Comparison of ENCODE assay signal across 8 cellular contexts in the genomic region with DNA sequence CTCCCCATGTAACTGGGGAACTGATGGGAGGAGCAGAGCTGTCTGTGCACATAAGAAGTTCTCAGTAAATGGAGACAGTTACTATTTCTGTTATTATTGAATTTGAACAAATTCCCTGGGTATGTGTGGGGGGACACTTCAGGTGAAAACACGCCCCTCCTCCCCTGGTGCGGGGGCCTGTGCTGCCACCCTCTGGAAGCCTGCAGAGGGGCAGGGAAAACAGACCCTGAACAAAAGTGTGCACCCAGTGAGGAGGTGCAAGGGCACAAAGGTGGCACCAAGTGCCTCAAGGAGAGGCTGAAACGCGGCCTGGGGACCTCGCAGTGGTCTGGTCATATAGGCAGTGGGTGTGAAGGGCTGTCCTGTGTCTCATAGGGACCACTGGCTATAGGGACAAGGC. TPM values are rescaled to one million over a fixed set of nuclear protein-coding genes. Genes with fewer than 3 reads are reported as not detected.
A peak's percentile ranks its signal among the peaks of the same experiment; 100 is the strongest.
DNase-seq lines count a peak whose midpoint lies in the region; ATAC-seq and TF ChIP-seq lines count a peak whose summit lies in the region.

No MANE protein-coding gene starts in this region.

- H3K9me3 Mint-ChIP-seq in activated CD4-positive, alpha-beta T cell treated with anti-CD3 and anti-CD28 coated beads for 36 hours (ENCODE audit: low read depth): no peaks in the 10 kb centered on the region

- no peak overlapping the region for H3K4me3 Mint-ChIP-seq in activated CD4-positive, alpha-beta T cell treated with anti-CD3 and anti-CD28 coated beads for 36 hours

- CTCF ChIA-PET in activated CD4-positive, alpha-beta T cell treated with anti-CD3 and anti-CD28 coated beads for 36 hours (lab: Charles Lee): interaction anchor here (1.2 kb wide), 1 partner anchor 229 kb away, joined by 3 read pairs; no protein-coding TSS in a partner anchor

- DNase-seq in activated CD4-positive, alpha-beta T cell treated with anti-CD3 and anti-CD28 coated beads for 36 hours: peak; percentile 24
- no peak for DNase-seq in activated CD4-positive, alpha-beta T cell treated with anti-CD3 and anti-CD28 coated beads, Interleukin-2, amount 50 U/mL, for 48 hours
- no peak for DNase-seq in epithelial cell of esophagus (ENCODE audit: low read depth)
- DNase-seq in retinal pigment epithelial cell (ENCODE audit: low read depth): no peak
- DNase-seq in NCI-H1092 (lab: John Stamatoyannopoulos, UW): no peak
- no peak for DNase-seq in central memory CD4-positive, alpha-beta T cell
- no peak for DNase-seq in stimulated activated CD4-positive, alpha-beta T cell treated with anti-CD3 and anti-CD28 coated beads, Interleukin-15, amount 100 ng/mL, for 24 hours

- H3K27ac ChIP-seq in OCI-LY3 (ENCODE audit: low read length): no peak overlapping the region

- H3K4me2 ChIP-seq in OCI-LY3 (ENCODE audit: low read length): no peak overlapping the region

- H3K27ac Mint-ChIP-seq in activated CD4-positive, alpha-beta T cell treated with anti-CD3 and anti-CD28 coated beads for 36 hours: no peak overlapping the region

- peaks cover 78% of the 10 kb centered on the region for H3K79me2 ChIP-seq in OCI-LY3 (ENCODE audit: low read length)

- H4K20me1 ChIP-seq in OCI-LY3 (ENCODE audit: insufficient read depth, low read length): peaks cover 45% of the 10 kb centered on the region

- peaks cover 29% of the 10 kb centered on the region for H3K4me1 ChIP-seq in OCI-LY3 (ENCODE audit: low read length)

- H3K36me3 ChIP-seq in OCI-LY3 (replicated peaks; ENCODE audit: low read depth, low read length): peaks cover 60% of the 10 kb centered on the region

- no peak overlapping the region for H2AFZ ChIP-seq in OCI-LY3 (ENCODE audit: low read depth, low read length)

- intact Hi-C loops in activated CD4-positive, alpha-beta T cell treated with anti-CD3 and anti-CD28 coated beads for 36 hours (cut with DNase I, micrococcal nuclease): no loop called here

- H3K9ac ChIP-seq in OCI-LY3 (ENCODE audit: low read length): no peak overlapping the region

- peak; percentile 39; the same call in 1 of the 2 replicates for TF ChIP-seq CTCF in OCI-LY3 (IDR thresholded peaks at IDR 0.05; ENCODE audit: low read depth, low read length)
- peak; percentile 11 for TF ChIP-seq CTCF in epithelial cell of esophagus (IDR thresholded peaks at IDR 0.05; ENCODE audit: insufficient read depth, low read depth, low read length, missing control alignments)
- TF ChIP-seq CTCF in retinal pigment epithelial cell (conservative IDR thresholded peaks at IDR 0.05; ENCODE audit: low read depth, low read length): peak; percentile 41

- no peaks in the 10 kb centered on the region for H3K27me3 Mint-ChIP-seq in activated CD4-positive, alpha-beta T cell treated with anti-CD3 and anti-CD28 coated beads for 36 hours

- H3K27me3 ChIP-seq in OCI-LY3 (ENCODE audit: low read depth, low read length): no peaks in the 10 kb centered on the region

- peaks cover 46% of the 10 kb centered on the region for H3K36me3 Mint-ChIP-seq in activated CD4-positive, alpha-beta T cell treated with anti-CD3 and anti-CD28 coated beads for 36 hours (ENCODE audit: low read depth)

- H3K4me3 ChIP-seq in OCI-LY3 (ENCODE audit: low read length): no peak overlapping the region
- no peak overlapping the region for H3K4me3 ChIP-seq in epithelial cell of esophagus (ENCODE audit: low read length)
- no peak overlapping the region for H3K4me3 ChIP-seq in retinal pigment epithelial cell (ENCODE audit: low read length)

- POLR2A ChIA-PET in activated CD4-positive, alpha-beta T cell treated with anti-CD3 and anti-CD28 coated beads for 36 hours (lab: Charles Lee): no interaction called here

- ATAC-seq in activated CD4-positive, alpha-beta T cell treated with anti-CD3 and anti-CD28 coated beads for 36 hours: no peak

- no peaks in the 10 kb centered on the region for H3K9me3 ChIP-seq in OCI-LY3 (ENCODE audit: insufficient read depth, low read length)

- peaks cover 7% of the 10 kb centered on the region for H3K4me1 Mint-ChIP-seq in activated CD4-positive, alpha-beta T cell treated with anti-CD3 and anti-CD28 coated beads for 36 hours

RNA-seq across cellular contexts. Expression of gene NADK, which starts 18.2 kb away (rescaled TPM):
- 10 to 100 TPM; 53.1 to 56.2 TPM for total RNA-seq in activated CD4-positive, alpha-beta T cell treated with anti-CD3 and anti-CD28 coated beads for 36 hours
